ENCODE assay signal across 11 cellular contexts in the genomic region with DNA sequence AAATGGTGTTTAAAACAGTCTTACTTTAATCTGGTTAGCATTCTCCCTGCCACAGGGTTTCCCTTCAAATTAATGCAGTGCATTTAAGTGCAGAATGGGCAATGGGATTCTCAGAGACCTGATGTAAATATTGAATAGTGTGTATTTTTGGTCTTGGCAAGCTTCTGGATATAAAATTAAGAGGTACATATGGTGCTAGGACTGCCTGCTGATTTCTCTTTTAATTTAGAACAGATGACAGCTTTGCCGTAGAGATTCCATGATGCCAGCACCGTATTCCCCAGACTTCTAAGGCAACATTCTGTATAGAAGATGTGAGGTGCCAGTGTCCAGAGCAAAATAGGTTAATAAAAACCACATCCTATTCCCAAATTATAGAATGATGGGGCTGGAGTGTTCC. TPM values are rescaled to one million over a fixed set of nuclear protein-coding genes. Genes with fewer than 3 reads are reported as not detected.
DNase-seq lines count a peak whose midpoint lies in the region; ATAC-seq and TF ChIP-seq lines count a peak whose summit lies in the region.
"Had no signal": no experiment of that assay in that cellular context is flagged by ENCODE, and none has a peak within 500 bp of the region (broad histone marks: within the 10 kb centered on the region; RNA-seq: fewer than 3 reads in every experiment).

No MANE protein-coding gene starts in this region.

- peaks cover 27 to 62% (median 43%) of the 10 kb centered on the region in 7 donors for H3K4me1 Mint-ChIP-seq in naive thymus-derived CD4-positive, alpha-beta T cell
- peaks cover 40 to 46% of the 10 kb centered on the region in 2 donors for H3K4me1 Mint-ChIP-seq in natural killer cell

- no peak for TF ChIP-seq CTCF in Loucy (conservative IDR thresholded peaks at IDR 0.05; ENCODE audit: low read length)
- no peak for TF ChIP-seq CTCF in brain microvascular endothelial cell (IDR thresholded peaks at IDR 0.05; ENCODE audit: low read depth, low read length, missing control alignments)
- TF ChIP-seq CTCF in natural killer cell (IDR thresholded peaks at IDR 0.05): no peak
- no peak for TF ChIP-seq CTCF in testis (IDR thresholded peaks at IDR 0.05)

- intact Hi-C loops in naive thymus-derived CD4-positive, alpha-beta T cell (cut with micrococcal nuclease): loop anchor here in 1 of 2 donors (5.0 kb wide), 3 partner anchors 168 to 1182 kb away; a partner anchor contains a TSS
- intact Hi-C loops in natural killer cell (cut with micrococcal nuclease): loop anchor here (5.0 kb wide), 1 partner anchor 472 kb away; no protein-coding TSS in a partner anchor
- intact Hi-C loops in testis (cut with DNase I; ENCODE audit: low total_unique reads): no loop called here

- H3K27ac ChIP-seq in brain microvascular endothelial cell: no peak overlapping the region
- H3K27ac ChIP-seq in naive thymus-derived CD4-positive, alpha-beta T cell (ENCODE audit: low read depth, low read length): no peak overlapping the region
- no peak overlapping the region for H3K27ac ChIP-seq in testis

- H3K4me3 ChIP-seq in Loucy (ENCODE audit: low read length, poor library complexity, severe bottlenecking) (peak overlapping the region; percentile 79), brain microvascular endothelial cell (ENCODE audit: low read depth, low read length) (peak overlapping the region; percentile 79), testis (no peak overlapping the region)
- peak overlapping the region; percentile 92 for H3K4me3 ChIP-seq in naive thymus-derived CD4-positive, alpha-beta T cell (ENCODE audit: low read length)

- peak overlapping the region in 6 of 9 donors; percentile 5 to 98 (median 96) for H3K27ac Mint-ChIP-seq in naive thymus-derived CD4-positive, alpha-beta T cell
- peak overlapping the region in 1 of 2 donors; percentile 90 for H3K27ac Mint-ChIP-seq in natural killer cell

- no peak overlapping the region for H2AFZ ChIP-seq in Loucy (ENCODE audit: low read length)

- H4K20me1 ChIP-seq in Loucy (ENCODE audit: insufficient read depth, low read length, poor library complexity, severe bottlenecking): peaks cover 35% of the 10 kb centered on the region

- CTCF ChIA-PET in naive thymus-derived CD4-positive, alpha-beta T cell (lab: Charles Lee): interaction anchor here (1.5 to 2.9 kb wide), 2 partner anchors 9 to 233 kb away, joined by 4 to 8 read pairs; no protein-coding TSS in a partner anchor

- peaks cover 75% of the 10 kb centered on the region for H3K79me2 ChIP-seq in Loucy (ENCODE audit: insufficient read depth, low read length)

- no peak for ATAC-seq in naive thymus-derived CD4-positive, alpha-beta T cell
- ATAC-seq in natural killer cell: no peak
- no peak for ATAC-seq in HG03025 (IDR thresholded peaks at IDR 0.05; ENCODE audit: low FRiP score, unreplicated experiment)

- H3K27me3 ChIP-seq in Loucy (ENCODE audit: insufficient read depth, low read length, poor library complexity, severe bottlenecking) (no peaks in the 10 kb centered on the region), brain microvascular endothelial cell (replicated peaks) (no peaks in the 10 kb centered on the region), testis (no peaks in the 10 kb centered on the region)
- H3K27me3 ChIP-seq in naive thymus-derived CD4-positive, alpha-beta T cell (ENCODE audit: control insufficient read depth in 2 of 2, insufficient read depth in 2 of 2, low read length in 2 of 2): no peaks in the 10 kb centered on the region

- no peaks in the 10 kb centered on the region for H3F3A ChIP-seq in Loucy (ENCODE audit: low read depth)

- no peaks in the 10 kb centered on the region for H3K36me3 ChIP-seq in Loucy (ENCODE audit: insufficient read depth, low read length)
- peaks cover 3% of the 10 kb centered on the region for H3K36me3 ChIP-seq in brain microvascular endothelial cell (replicated peaks)
- H3K36me3 ChIP-seq in naive thymus-derived CD4-positive, alpha-beta T cell (ENCODE audit: control insufficient read depth in 2 of 3, insufficient read depth in 3 of 3, low read length in 3 of 3): peaks cover 0 to 11% (median 0%) of the 10 kb centered on the region in 3 experiments
- no peaks in the 10 kb centered on the region for H3K36me3 ChIP-seq in testis (ENCODE audit: low read depth, missing control alignments)

- POLR2A ChIA-PET in naive thymus-derived CD4-positive, alpha-beta T cell (lab: Charles Lee): interaction anchor here (1.0 to 2.2 kb wide), 2 partner anchors 9 to 209 kb away, joined by 3 to 7 read pairs; no protein-coding TSS in a partner anchor

- no peaks in the 10 kb centered on the region for H3K9me2 ChIP-seq in Loucy (replicated peaks; ENCODE audit: low read depth, low read length)

- H3K27me3 Mint-ChIP-seq in naive thymus-derived CD4-positive, alpha-beta T cell: peaks cover 0 to 32% (median 4%) of the 10 kb centered on the region in 5 donors
- peaks cover 0 to 4% of the 10 kb centered on the region in 2 donors for H3K27me3 Mint-ChIP-seq in natural killer cell (ENCODE audit: low read depth in 2 of 2)

- peak overlapping the region; percentile 91 for H3K9ac ChIP-seq in Loucy (ENCODE audit: low read depth, low read length, poor library complexity, severe bottlenecking)

- DNase-seq in DMS 273 treated with DMSO at 0.1 percent for 48 hours (lab: John Stamatoyannopoulos, UW) (peak; percentile 5), brain microvascular endothelial cell (no peak), natural killer cell (no peak), epidermal melanocyte (ENCODE audit: insufficient read length, low spot score) (no peak), testis (no peak)
- no peak for DNase-seq in naive thymus-derived CD4-positive, alpha-beta T cell
- DNase-seq: activated B cell treated with CpG ODN at 0.5 μM for 24 hours, hypothalamus, KBM-7 had no signal

- peak overlapping the region in 7 of 10 donors; percentile 96 to 100 (median 99) for H3K4me3 Mint-ChIP-seq in naive thymus-derived CD4-positive, alpha-beta T cell
- no peak overlapping the region for H3K4me3 Mint-ChIP-seq in natural killer cell

- WGBS in testis, 2 donors: 83 to 88% methylated on average over 2 of the region's 2 CpGs

- H3K9me3 Mint-ChIP-seq in naive thymus-derived CD4-positive, alpha-beta T cell: peaks cover 0 to 7% (median 0%) of the 10 kb centered on the region in 11 donors
- H3K9me3 Mint-ChIP-seq in natural killer cell: no peaks in the 10 kb centered on the region
- H3K9me3 Mint-ChIP-seq: activated B cell treated with CpG ODN at 0.5 μM for 24 hours had no signal

- H3K9me3 ChIP-seq in Loucy (ENCODE audit: insufficient read depth, low read depth, low read length): no peaks in the 10 kb centered on the region
- H3K9me3 ChIP-seq in naive thymus-derived CD4-positive, alpha-beta T cell (ENCODE audit: control insufficient read depth in 2 of 3, low read length in 3 of 3): no peaks in the 10 kb centered on the region
- H3K9me3 ChIP-seq in testis: no peaks in the 10 kb centered on the region

- no peak for TF ChIP-seq POLR2A in testis (IDR thresholded peaks at IDR 0.05)

- in situ Hi-C loops in brain microvascular endothelial cell (cut with HindIII; ENCODE audit: low pct_ligation_motif_present, low sequenced_read_pairs): loop anchor here (25.0 kb wide), 1 partner anchor 208 kb away; a partner anchor contains a TSS

- H3K36me3 Mint-ChIP-seq in naive thymus-derived CD4-positive, alpha-beta T cell: peaks cover 0 to 6% (median 5%) of the 10 kb centered on the region in 5 donors
- H3K36me3 Mint-ChIP-seq in natural killer cell: no peaks in the 10 kb centered on the region

- H3K4me1 ChIP-seq in Loucy (ENCODE audit: insufficient read depth, low read length, poor library complexity, severe bottlenecking) (peaks cover 34% of the 10 kb centered on the region), testis (peaks cover 4% of the 10 kb centered on the region)
- H3K4me1 ChIP-seq in naive thymus-derived CD4-positive, alpha-beta T cell (ENCODE audit: control insufficient read depth in 2 of 2, insufficient read depth in 2 of 2, low read length in 2 of 2): peaks cover 10 to 25% of the 10 kb centered on the region in 2 donors

- H3K4me2 ChIP-seq in Loucy (ENCODE audit: low read depth, low read length, poor library complexity, severe bottlenecking): peak overlapping the region; percentile 88

RNA-seq across cellular contexts. Expression of a gene that starts 1.9 kb away (rescaled TPM):
- total RNA-seq in naive thymus-derived CD4-positive, alpha-beta T cell: 10 to 100 TPM; 29.0 to 50.7 (median 43.2) TPM
- polyA plus RNA-seq in naive thymus-derived CD4-positive, alpha-beta T cell: 10 to 100 TPM; 13.1 to 20.3 TPM
- 10 to 100 TPM; 19.4 to 20.7 (median 19.6) TPM for total RNA-seq in natural killer cell
- total RNA-seq in testis: 10 to 100 TPM; 19.3 to 21.2 TPM
- polyA plus RNA-seq in testis (ENCODE audit: insufficient read depth, low read depth, low replicate concordance): 18.2 TPM

Comparison
In these comparisons a context has a peak if more than half of its experiments do, and no peak if none do; other contexts are left out.
1. H3K4me3 ChIP-seq: peak in Loucy (single experiment), brain microvascular endothelial cell (single experiment) and naive thymus-derived CD4-positive, alpha-beta T cell (single experiment); none in testis (0 of 2).